In the genomic region with DNA sequence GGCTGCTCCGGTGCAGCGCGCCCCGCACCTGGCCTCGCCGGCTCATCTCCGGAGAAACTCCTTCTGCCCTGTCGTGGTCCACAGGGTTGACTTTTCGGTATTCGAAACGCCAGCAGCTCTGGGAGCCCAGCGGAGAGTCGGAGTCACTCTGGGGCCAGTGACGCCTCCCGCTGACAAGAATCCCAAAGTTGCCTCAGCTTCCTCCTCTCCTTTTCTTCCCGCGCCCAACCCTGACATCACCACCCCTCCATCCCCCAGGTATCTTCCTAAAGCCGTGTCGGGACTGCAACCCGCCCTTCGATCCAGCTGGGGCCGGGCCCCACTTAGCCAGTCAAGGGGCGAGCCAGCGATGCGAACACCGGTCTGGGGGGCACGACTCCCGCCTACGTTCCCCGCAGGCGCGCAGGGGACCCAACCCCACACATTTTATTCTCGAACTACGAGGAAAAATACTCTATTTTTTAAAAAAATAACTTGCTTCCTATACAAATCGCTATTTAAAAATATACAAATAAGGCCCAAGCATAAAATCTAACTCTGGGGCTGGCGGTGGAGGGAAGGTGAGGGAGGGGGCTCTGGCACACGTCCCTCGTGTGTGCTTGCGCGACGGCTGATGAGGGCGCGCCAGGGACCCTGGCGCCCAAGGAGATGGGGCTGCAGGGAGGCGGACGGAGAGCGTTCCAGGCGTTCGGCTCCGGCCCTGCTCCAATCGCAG, we compare ENCODE assay signal across 15 cellular contexts. TPM values are rescaled to one million over a fixed set of nuclear protein-coding genes. Genes with fewer than 3 reads are reported as not detected.
DNase-seq lines count a peak whose midpoint lies in the region; ATAC-seq and TF ChIP-seq lines count a peak whose summit lies in the region.
"Had no signal": no experiment of that assay in that cellular context is flagged by ENCODE, and none has a peak within 500 bp of the region (broad histone marks: within the 10 kb centered on the region; RNA-seq: fewer than 3 reads in every experiment).

No MANE protein-coding gene starts in this region.

- H3K36me3 ChIP-seq in ES-I3 (ENCODE audit: insufficient read depth, low read length) (no peaks in the 10 kb centered on the region; the same call in 1 of the 2 replicates), SK-N-MC (ENCODE audit: insufficient read depth, low read length) (no peaks in the 10 kb centered on the region), prostate gland (no peaks in the 10 kb centered on the region)
- H3K36me3 ChIP-seq: BLaER1 had no signal

- whole genome bisulfite sequencing in prostate gland: 6% methylated on average over 51 of the region's 51 CpGs

- no peak overlapping the region for H3K27ac ChIP-seq in SK-N-MC
- no peak overlapping the region for H3K27ac ChIP-seq in prostate gland
- H3K27ac ChIP-seq: BLaER1 had no signal

- peaks cover 17% of the 10 kb centered on the region for H3K27me3 ChIP-seq in prostate gland (replicated peaks; ENCODE audit: insufficient read depth)

- no peak for TF ChIP-seq POLR2A in prostate gland (IDR thresholded peaks at IDR 0.05)

- no peaks in the 10 kb centered on the region for H3K9me3 ChIP-seq in ES-I3 (ENCODE audit: control insufficient read depth, insufficient read depth, low read length)
- H3K9me3 ChIP-seq in SK-N-MC (ENCODE audit: low read depth, low read length): no peaks in the 10 kb centered on the region
- no peaks in the 10 kb centered on the region for H3K9me3 ChIP-seq in prostate gland
- H3K9me3 ChIP-seq: mucosa of descending colon had no signal

- intact Hi-C loops in prostate gland (cut with DNase I): no loop called here

- peak overlapping the region; percentile 50; the same call in 1 of the 2 replicates for H3K9ac ChIP-seq in ES-I3 (ENCODE audit: low read depth, low read length)
- H3K9ac ChIP-seq in SK-N-MC (ENCODE audit: insufficient read length): no peak overlapping the region
- H3K9ac ChIP-seq: BLaER1 had no signal

- H3K4me3 ChIP-seq in SK-N-MC (peak overlapping the region; percentile 81), iPS-11a (ENCODE audit: low read depth, low read length) (peak overlapping the region; percentile 8), prostate gland (peak overlapping the region; percentile 33 to 40)
- H3K4me3 ChIP-seq: BLaER1, mucosa of descending colon had no signal

- no peak for TF ChIP-seq CTCF in prostate gland (IDR thresholded peaks at IDR 0.05)

- no peak for ATAC-seq in HG03175 (IDR thresholded peaks at IDR 0.05; ENCODE audit: unreplicated experiment)
- ATAC-seq: stimulated activated memory B cell treated with anti-CD40 and anti-IgM and Interleukin-4, amounts not matched to agents 10 μg/mL and 1 μg/mL and 100 μg/mL, for 72 hours had no signal

- H3K4me1 ChIP-seq in ES-I3 (ENCODE audit: insufficient read depth, low read length) (no peaks in the 10 kb centered on the region), prostate gland (replicated peaks) (no peaks in the 10 kb centered on the region)
- H3K4me1 ChIP-seq: BLaER1 had no signal

- DNase-seq in SK-N-MC (ENCODE audit: low read depth, low spot score): no peak
- DNase-seq in prostate gland (ENCODE audit: low spot score): no peak
- no peak for DNase-seq in cerebellar nuclear complex (lab: John Stamatoyannopoulos, UW)
- no peak for DNase-seq in NCI-H82 (lab: John Stamatoyannopoulos, UW)
- DNase-seq in kidney tubule cell (ENCODE audit: low spot score): no peak
- DNase-seq: activated T-cell treated with anti-CD3 and anti-CD28 coated beads, Interleukin-2, amount 50 U/mL, for 4 hours; MV-4-11; stimulated activated CD4-positive, alpha-beta T cell treated with anti-CD3 and anti-CD28 coated beads, Interleukin-4, amount 100 ng/mL, for 24 hours had no signal

RNA-seq across cellular contexts. Expression of a gene that starts 2.1 kb away (rescaled TPM):
- total RNA-seq in prostate gland: 10 to 100 TPM in 1 of 2 donors, under 1 TPM in 1; 0.36 to 35.6 TPM
- total RNA-seq: activated T-cell treated with anti-CD3 and anti-CD28 coated beads, Interleukin-2, amount 50 U/mL, for 4 hours; mucosa of descending colon; OCI-LY7 had no signal

Comparison
In these comparisons a context has a peak if more than half of its experiments do, and no peak if none do; other contexts are left out.
1. H3K4me3 ChIP-seq: peak in every context shown above with its lines; median percentile 81 in SK-N-MC; 36 in prostate gland; 8 in iPS-11a.